ENCODE assay signal across 7 cellular contexts in the genomic region with DNA sequence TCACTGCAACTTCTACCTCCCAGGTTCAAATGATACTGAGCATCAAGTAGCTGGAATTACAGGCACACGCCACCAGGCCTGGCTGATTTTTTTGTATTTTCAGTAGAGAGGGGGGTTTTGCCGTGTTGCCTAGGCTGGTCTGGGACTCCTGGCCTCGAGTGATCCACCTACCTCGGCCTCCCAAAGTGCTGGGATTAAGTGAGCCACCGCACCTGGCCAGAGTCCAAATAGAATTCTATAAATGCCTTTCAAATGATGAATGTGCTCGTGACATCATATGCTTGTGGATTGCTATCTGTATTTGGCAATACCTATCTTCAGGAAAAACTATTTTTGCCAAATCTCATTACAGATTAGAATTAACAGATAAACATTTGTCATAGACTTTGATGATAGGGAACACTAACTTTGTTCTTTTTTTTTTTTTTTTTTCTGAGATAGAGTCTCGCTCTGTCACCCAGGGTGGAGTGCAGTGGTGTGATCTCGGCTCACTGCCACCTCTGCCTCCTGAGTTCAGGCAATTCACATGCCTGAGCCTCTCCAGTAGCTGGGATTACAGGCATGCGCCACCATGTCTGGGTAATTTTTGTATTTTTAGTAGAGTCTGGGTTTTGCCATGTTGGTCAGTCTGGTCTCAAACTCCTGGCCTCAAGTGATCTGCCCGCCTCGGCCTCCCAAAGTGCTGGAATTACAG. TPM values are rescaled to one million over a fixed set of nuclear protein-coding genes. Genes with fewer than 3 reads are reported as not detected.
"Had no signal": no experiment of that assay in that cellular context is flagged by ENCODE, and none has a peak within 500 bp of the region (broad histone marks: within the 10 kb centered on the region; RNA-seq: fewer than 3 reads in every experiment).

No MANE protein-coding gene starts in this region.

RNA-seq across cellular contexts. Expression of gene NPIPB8, which starts 55.5 kb away (rescaled TPM):
- total RNA-seq: activated CD8-positive, alpha-beta T cell treated with anti-CD3 and anti-CD28 coated beads for 36 hours; activated T-helper 17 cell treated with anti-CD3 and anti-CD28 coated beads, Interleukin-2, amount 50 U/mL, for 72 hours; astrocyte; chondrocyte; esophagus muscularis mucosa; gastroesophageal sphincter had no signal
- polyA plus RNA-seq: adipose tissue had no signal
